ENCODE assay signal across 1 cellular context in the genomic region with DNA sequence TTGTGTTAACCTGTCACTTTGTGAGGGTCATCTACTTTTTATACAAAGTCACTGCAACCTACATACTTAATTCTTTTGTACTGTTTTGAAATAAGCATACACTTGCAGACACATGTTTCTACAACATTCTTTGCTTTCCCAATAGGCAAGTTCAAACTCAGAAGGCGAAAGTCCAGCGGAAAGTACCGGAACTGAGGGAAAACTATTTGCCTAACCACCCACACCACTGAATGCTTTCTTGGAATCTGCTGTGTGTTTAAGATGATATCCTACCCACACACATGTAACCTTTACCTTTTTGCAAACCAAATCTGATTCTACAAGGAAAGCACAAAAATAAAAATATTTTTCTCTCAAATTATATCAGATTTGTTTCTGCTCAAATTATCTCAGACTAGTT.
TF ChIP-seq lines count a peak whose summit lies in the region.

No MANE protein-coding gene starts in this region.

TF ChIP-seq in HepG2, 621 proteins besides CTCF, POLR2A, EP300 and RAD21 (continued from another document and continues in another):
- no peak for TF ChIP-seq ZBTB40 (IDR thresholded peaks at IDR 0.05)
- no peak for TF ChIP-seq ZBTB40 (CRISPR knock-in tag; IDR thresholded peaks at IDR 0.05)
- no peak for TF ChIP-seq MAFK (conservative IDR thresholded peaks at IDR 0.05 in 1 of 2, IDR thresholded peaks at IDR 0.05 in 1 of 2; ENCODE audit: low read length in 2 of 2)
- peak; percentile 61; the same call in 1 of the 2 replicates for TF ChIP-seq TBX2 (CRISPR knock-in tag; IDR thresholded peaks at IDR 0.05; ENCODE audit: borderline replicate concordance)
- TF ChIP-seq TCF7 (IDR thresholded peaks at IDR 0.05; ENCODE audit: low read depth), result peak; percentile 84
- TF ChIP-seq WIZ (CRISPR knock-in tag; IDR thresholded peaks at IDR 0.05), result no peak
- TF ChIP-seq HMGXB4 (CRISPR knock-in tag; IDR thresholded peaks at IDR 0.05; ENCODE audit: borderline replicate concordance in 1 of 2, low read depth in 1 of 2), result 0 out of 4 replicates have a peak, but pooled peaks of 1 of the 2 experiments have one; percentile 17
- TF ChIP-seq PHF5A (CRISPR knock-in tag; IDR thresholded peaks at IDR 0.05; ENCODE audit: low read depth, unreplicated experiment), result peak; percentile 20
- TF ChIP-seq, protein P1, sequence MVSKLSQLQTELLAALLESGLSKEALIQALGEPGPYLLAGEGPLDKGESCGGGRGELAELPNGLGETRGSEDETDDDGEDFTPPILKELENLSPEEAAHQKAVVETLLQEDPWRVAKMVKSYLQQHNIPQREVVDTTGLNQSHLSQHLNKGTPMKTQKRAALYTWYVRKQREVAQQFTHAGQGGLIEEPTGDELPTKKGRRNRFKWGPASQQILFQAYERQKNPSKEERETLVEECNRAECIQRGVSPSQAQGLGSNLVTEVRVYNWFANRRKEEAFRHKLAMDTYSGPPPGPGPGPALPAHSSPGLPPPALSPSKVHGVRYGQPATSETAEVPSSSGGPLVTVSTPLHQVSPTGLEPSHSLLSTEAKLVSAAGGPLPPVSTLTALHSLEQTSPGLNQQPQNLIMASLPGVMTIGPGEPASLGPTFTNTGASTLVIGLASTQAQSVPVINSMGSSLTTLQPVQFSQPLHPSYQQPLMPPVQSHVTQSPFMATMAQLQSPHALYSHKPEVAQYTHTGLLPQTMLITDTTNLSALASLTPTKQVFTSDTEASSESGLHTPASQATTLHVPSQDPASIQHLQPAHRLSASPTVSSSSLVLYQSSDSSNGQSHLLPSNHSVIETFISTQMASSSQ (IDR thresholded peaks at IDR 0.05; ENCODE audit: low read depth), result peak; percentile 61
- TF ChIP-seq, protein P1 (CRISPR knock-in tag; IDR thresholded peaks at IDR 0.05; ENCODE audit: borderline replicate concordance), result peak; percentile 81; the same call in 1 of the 2 replicates
- peak; percentile 98 for TF ChIP-seq AHDC1 (CRISPR knock-in tag; IDR thresholded peaks at IDR 0.05; ENCODE audit: borderline replicate concordance)
- TF ChIP-seq KDM3A (CRISPR knock-in tag; IDR thresholded peaks at IDR 0.05; ENCODE audit: low read depth), result peak; percentile 82; the same call in 1 of the 2 replicates
- peak; percentile 80; the same call in 1 of the 2 replicates for TF ChIP-seq CCDC6 (CRISPR knock-in tag; IDR thresholded peaks at IDR 0.05)
- TF ChIP-seq IKZF1 (IDR thresholded peaks at IDR 0.05), result no peak
- TF ChIP-seq ZSCAN31 (CRISPR knock-in tag; IDR thresholded peaks at IDR 0.05; ENCODE audit: low read depth), result no peak
- no peak for TF ChIP-seq EEA1 (CRISPR knock-in tag; IDR thresholded peaks at IDR 0.05; ENCODE audit: borderline replicate concordance)
- TF ChIP-seq, protein P2, sequence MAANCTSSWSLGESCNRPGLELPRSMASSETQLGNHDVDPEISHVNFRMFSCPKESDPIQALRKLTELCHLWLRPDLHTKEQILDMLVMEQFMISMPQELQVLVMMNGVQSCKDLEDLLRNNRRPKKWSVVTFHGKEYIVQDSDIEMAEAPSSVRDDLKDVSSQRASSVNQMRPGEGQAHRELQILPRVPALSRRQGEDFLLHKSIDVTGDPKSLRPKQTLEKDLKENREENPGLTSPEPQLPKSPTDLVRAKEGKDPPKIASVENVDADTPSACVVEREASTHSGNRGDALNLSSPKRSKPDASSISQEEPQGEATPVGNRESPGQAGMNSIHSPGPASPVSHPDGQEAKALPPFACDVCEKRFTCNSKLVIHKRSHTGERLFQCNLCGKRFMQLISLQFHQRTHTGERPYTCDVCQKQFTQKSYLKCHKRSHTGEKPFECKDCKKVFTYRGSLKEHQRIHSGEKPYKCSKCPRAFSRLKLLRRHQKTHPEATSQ (CRISPR knock-in tag; IDR thresholded peaks at IDR 0.05; ENCODE audit: borderline replicate concordance), result peak; percentile 40; the same call in 1 of the 2 replicates
- TF ChIP-seq ZNF570 (CRISPR knock-in tag; IDR thresholded peaks at IDR 0.05; ENCODE audit: borderline replicate concordance), result no peak
- TF ChIP-seq RFX3 (CRISPR knock-in tag; IDR thresholded peaks at IDR 0.05), result 0 out of 2 replicates have a peak, but pooled peaks have one; percentile 27
- TF ChIP-seq, protein P3, sequence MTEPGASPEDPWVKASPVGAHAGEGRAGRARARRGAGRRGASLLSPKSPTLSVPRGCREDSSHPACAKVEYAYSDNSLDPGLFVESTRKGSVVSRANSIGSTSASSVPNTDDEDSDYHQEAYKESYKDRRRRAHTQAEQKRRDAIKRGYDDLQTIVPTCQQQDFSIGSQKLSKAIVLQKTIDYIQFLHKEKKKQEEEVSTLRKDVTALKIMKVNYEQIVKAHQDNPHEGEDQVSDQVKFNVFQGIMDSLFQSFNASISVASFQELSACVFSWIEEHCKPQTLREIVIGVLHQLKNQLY (CRISPR knock-in tag; IDR thresholded peaks at IDR 0.05), result peak; percentile 73; the same call in 1 of the 2 replicates
- TF ChIP-seq ARNT2 (CRISPR knock-in tag; IDR thresholded peaks at IDR 0.05; ENCODE audit: low read depth), result 0 out of 2 replicates have a peak, but pooled peaks have one; percentile 45
- peak; percentile 96 for TF ChIP-seq NCOR1 (IDR thresholded peaks at IDR 0.05; ENCODE audit: borderline replicate concordance, low read length)
- no peak for TF ChIP-seq ZNF737 (CRISPR knock-in tag; IDR thresholded peaks at IDR 0.05; ENCODE audit: borderline replicate concordance)
- no peak for TF ChIP-seq TEF (CRISPR knock-in tag; IDR thresholded peaks at IDR 0.05)
- no peak for TF ChIP-seq THYN1 (CRISPR knock-in tag; IDR thresholded peaks at IDR 0.05; ENCODE audit: borderline replicate concordance, low read depth)
